In genomic region chr10:95841711-95842498, GRCh38 we compare ENCODE assay signal across 8 cellular contexts.
A peak's percentile ranks its signal among the peaks of the same experiment; 100 is the strongest.
DNase-seq lines count a peak whose midpoint lies in the region; ATAC-seq and TF ChIP-seq lines count a peak whose summit lies in the region.

No MANE protein-coding gene starts in this region.

- H3K27me3 ChIP-seq in BE2C (no peaks in the 10 kb centered on the region; the same call in 1 of the 2 replicates), SJCRH30 (no peaks in the 10 kb centered on the region), left lung (no peaks in the 10 kb centered on the region), suprapubic skin (no peaks in the 10 kb centered on the region)

- 23% methylated on average over 7 of the region's 7 CpGs for WGBS in suprapubic skin

- H3K4me3 Mint-ChIP-seq in chondrocyte (ENCODE audit: unreplicated experiment): no peak overlapping the region

- H3K27ac ChIP-seq in SJCRH30: no peak overlapping the region
- peak overlapping the region; percentile 56 to 69 for H3K27ac ChIP-seq in left lung
- H3K27ac ChIP-seq in suprapubic skin: peak overlapping the region; percentile 42

- ATAC-seq in left lung: peak; percentile 87

- H3K4me1 ChIP-seq in BE2C (no peaks in the 10 kb centered on the region), SJCRH30 (no peaks in the 10 kb centered on the region), left lung (peaks cover 7 to 24% of the 10 kb centered on the region in 2 donors), suprapubic skin (peaks cover 23% of the 10 kb centered on the region)

- H3K36me3 ChIP-seq in BE2C: no peaks in the 10 kb centered on the region
- H3K36me3 ChIP-seq in SJCRH30: no peaks in the 10 kb centered on the region
- peaks cover 0 to 32% of the 10 kb centered on the region in 2 donors for H3K36me3 ChIP-seq in left lung
- H3K36me3 ChIP-seq in suprapubic skin: peaks cover 5% of the 10 kb centered on the region

- H3K27ac Mint-ChIP-seq in chondrocyte (ENCODE audit: unreplicated experiment): peak overlapping the region; percentile 45

- TF ChIP-seq EP300 in suprapubic skin (IDR thresholded peaks at IDR 0.05): no peak

- DNase-seq in BE2C (peak; percentile 30), HT-29 (ENCODE audit: low spot score) (peak; percentile 88), SJCRH30 (peak; percentile 24 to 74), chondrocyte (ENCODE audit: low spot score) (no peak), left lung (no peak), suprapubic skin (ENCODE audit: low spot score in 2 of 2) (no peak), DMS79 (lab: John Stamatoyannopoulos, UW) (no peak)

- H3K4me3 ChIP-seq in BE2C (ENCODE audit: low read depth, low read length) (no peak overlapping the region), SJCRH30 (no peak overlapping the region), left lung (no peak overlapping the region), suprapubic skin (no peak overlapping the region)

- no peaks in the 10 kb centered on the region for H3K36me3 Mint-ChIP-seq in chondrocyte (ENCODE audit: low read depth)

- TF ChIP-seq POLR2A in suprapubic skin (IDR thresholded peaks at IDR 0.05): no peak

- H3K9me3 ChIP-seq in BE2C (no peaks in the 10 kb centered on the region), SJCRH30 (replicated peaks) (no peaks in the 10 kb centered on the region), left lung (no peaks in the 10 kb centered on the region), suprapubic skin (no peaks in the 10 kb centered on the region)

- peaks cover 6% of the 10 kb centered on the region for H3K27me3 Mint-ChIP-seq in chondrocyte (ENCODE audit: low read depth)

- no peaks in the 10 kb centered on the region for H3K9me3 Mint-ChIP-seq in chondrocyte (ENCODE audit: low read depth)

- intact Hi-C loops in left lung (cut with DNase I): loop anchor here in 1 of 2 donors (10.0 kb wide), 1 partner anchor 147 kb away; the partner anchor contains the start of gene TCTN3

- peaks cover 6% of the 10 kb centered on the region for H3K4me1 Mint-ChIP-seq in chondrocyte (ENCODE audit: low read depth)

- TF ChIP-seq CTCF in BE2C (IDR thresholded peaks at IDR 0.05; ENCODE audit: low read depth, low read length) (peak; percentile 51), GM12872 (IDR thresholded peaks at IDR 0.05; ENCODE audit: insufficient read depth, low read depth, low read length) (peak; percentile 57; the same call in 2 of the 3 replicates), chondrocyte (IDR thresholded peaks at IDR 0.05) (peak; percentile 96), left lung (IDR thresholded peaks at IDR 0.05) (peak; percentile 64 to 71), suprapubic skin (IDR thresholded peaks at IDR 0.05) (peak; percentile 48)

Comparison
In these comparisons a context has a peak if more than half of its experiments do, and no peak if none do; other contexts are left out.
1. DNase-seq: peak in BE2C (single experiment), HT-29 (single experiment) and SJCRH30 (2 of 2); none in chondrocyte (single experiment), left lung (0 of 2), suprapubic skin (0 of 2) and DMS79 (single experiment).
2. Peak in every context shown above with its lines, with median percentiles within 50 percentile points of each other: CTCF ChIP-seq.